In genomic region chrX:118724775-118725174, GRCh38 we compare ENCODE assay signal across 13 cellular contexts. TPM values are rescaled to one million over a fixed set of nuclear protein-coding genes. Genes with fewer than 3 reads are reported as not detected.
A peak's percentile ranks its signal among the peaks of the same experiment; 100 is the strongest.
DNase-seq lines count a peak whose midpoint lies in the region; ATAC-seq, FAIRE-seq and TF ChIP-seq lines count a peak whose summit lies in the region.
"Had no signal": no experiment of that assay in that cellular context is flagged by ENCODE, and none has a peak within 500 bp of the region (broad histone marks: within the 10 kb centered on the region; RNA-seq: fewer than 3 reads in every experiment).

No MANE protein-coding gene starts in this region.

- H3K36me3 Mint-ChIP-seq in astrocyte (ENCODE audit: low read depth, unreplicated experiment) = no peaks in the 10 kb centered on the region
- H3K36me3 Mint-ChIP-seq in activated naive CD4-positive, alpha-beta T cell treated with anti-CD3 and anti-CD28 coated beads, Interleukin-2, amount 50 U/mL, for 72 hours = no peaks in the 10 kb centered on the region
- H3K36me3 Mint-ChIP-seq: type B pancreatic cell had no signal

- FAIRE-seq in astrocyte (lab: Jason Lieb, UNC) = peak; percentile 99
- FAIRE-seq in HepG2 (lab: Jason Lieb, UNC) = peak; percentile 66
- FAIRE-seq: A204.1 had no signal

- intact Hi-C loops in left ventricle myocardium inferior (cut with micrococcal nuclease) = no loop called here
- intact Hi-C loops in right cardiac atrium (cut with DNase I) = no loop called here
- intact Hi-C loops in HepG2 (cut with micrococcal nuclease; ENCODE audit: unreplicated experiment) = loop anchor here (5.0 kb wide), 2 partner anchors 82 to 728 kb away; no protein-coding TSS in a partner anchor
- intact Hi-C loops in Right ventricle myocardium superior (cut with DNase I) = no loop called here

- no peak for TF ChIP-seq RAD21 in HepG2 (CRISPR knock-in tag; IDR thresholded peaks at IDR 0.05)

- in situ Hi-C loops in HepG2 (cut with HindIII; ENCODE audit: extremely low pct_ligation_motif_present, low pct_unique_long_range_greater_than_20kb) = no loop called here

- H3K27ac Mint-ChIP-seq in astrocyte (ENCODE audit: unreplicated experiment) = no peak overlapping the region
- H3K27ac Mint-ChIP-seq in activated naive CD4-positive, alpha-beta T cell treated with anti-CD3 and anti-CD28 coated beads, Interleukin-2, amount 50 U/mL, for 72 hours = no peak overlapping the region
- H3K27ac Mint-ChIP-seq: T-helper 17 cell had no signal

- H3K4me3 ChIP-seq in left ventricle myocardium inferior (no peak overlapping the region), right cardiac atrium (ENCODE audit: low read length) (no peak overlapping the region), astrocyte (ENCODE audit: insufficient read depth, low read depth, low read length) (no peak overlapping the region), HepG2 (replicated peaks in 1 of 3; ENCODE audit: insufficient read depth in 1 of 3, low read depth in 2 of 3, low read length in 3 of 3) (no peak overlapping the region)

- H3K79me2 ChIP-seq in astrocyte (ENCODE audit: insufficient read depth, low read length) (no peaks in the 10 kb centered on the region), HepG2 (ENCODE audit: insufficient read depth, low read length) (peaks cover 18% of the 10 kb centered on the region)

- H3K27me3 ChIP-seq in left ventricle myocardium inferior (ENCODE audit: low read depth) (no peaks in the 10 kb centered on the region), right cardiac atrium (ENCODE audit: control insufficient read depth, insufficient read depth) (no peaks in the 10 kb centered on the region), astrocyte (ENCODE audit: insufficient read depth, low read length) (no peaks in the 10 kb centered on the region), HepG2 (ENCODE audit: control insufficient read depth in 1 of 2, insufficient read depth in 2 of 2, low read length in 2 of 2) (no peaks in the 10 kb centered on the region)

- H3K4me1 ChIP-seq in left ventricle myocardium inferior (peaks cover 19% of the 10 kb centered on the region), right cardiac atrium (ENCODE audit: control insufficient read depth, insufficient read depth, low read length) (peaks cover 2% of the 10 kb centered on the region), astrocyte (ENCODE audit: insufficient read depth, low read length) (peaks cover 15% of the 10 kb centered on the region), HepG2 (ENCODE audit: insufficient read depth, low read length) (peaks cover 44% of the 10 kb centered on the region)

- H2AFZ ChIP-seq in astrocyte (ENCODE audit: low read depth, low read length) (no peak overlapping the region), HepG2 (ENCODE audit: low read length) (no peak overlapping the region)

- H3K36me3 ChIP-seq in left ventricle myocardium inferior (no peaks in the 10 kb centered on the region), astrocyte (ENCODE audit: insufficient read depth, low read length) (no peaks in the 10 kb centered on the region), HepG2 (replicated peaks in 1 of 2; ENCODE audit: control insufficient read depth in 1 of 2, insufficient read depth in 2 of 2, low read length in 2 of 2) (no peaks in the 10 kb centered on the region)

- 65% methylated on average over 7 of the region's 7 CpGs for WGBS in right cardiac atrium
- 17% methylated on average over 7 of the region's 7 CpGs for WGBS in HepG2 (ENCODE audit: low lambda C conversion rate)

- BruUV-seq in HepG2 (replicated peaks; lab: Mats Ljungman, UMichigan) = no TSS peak

- no peaks in the 10 kb centered on the region for H3K27me3 Mint-ChIP-seq in astrocyte (ENCODE audit: low read depth, unreplicated experiment)
- H3K27me3 Mint-ChIP-seq: type B pancreatic cell had no signal

- no peak for TF ChIP-seq EP300 in HepG2 (IDR thresholded peaks at IDR 0.05; ENCODE audit: low read depth in 2 of 2, low read length in 2 of 2)
- TF ChIP-seq EP300 in HepG2 (CRISPR knock-in tag; IDR thresholded peaks at IDR 0.05; ENCODE audit: borderline replicate concordance) = no peak

- DNase-seq in left ventricle myocardium inferior (no peak), right cardiac atrium (no peak), astrocyte (ENCODE audit: low read depth) (no peak), HepG2 (ENCODE audit: low spot score) (peak; percentile 16), SHP77 treated with DMSO at 0.1 percent for 48 hours (lab: John Stamatoyannopoulos, UW) (no peak), Right ventricle myocardium superior (no peak), ecto neural progenitor cell (ENCODE audit: low spot score) (no peak)
- no peak for DNase-seq in activated naive CD4-positive, alpha-beta T cell treated with anti-CD3 and anti-CD28 coated beads, Interleukin-2, amount 50 U/mL, for 72 hours (ENCODE audit: low spot score in 2 of 2)
- DNase-seq: NCI-H1092, posterior cingulate gyrus, T-helper 17 cell had no signal

- CTCF ChIA-PET in HepG2 (lab: Yijun Ruan, JAX; ENCODE audit: low intra/inter-chr PET ratio, low total read pairs) = no interaction called here

- peak overlapping the region; percentile 39 for H3K4me2 ChIP-seq in astrocyte (ENCODE audit: low read length)
- H3K4me2 ChIP-seq in HepG2 (ENCODE audit: low read depth, low read length) = peak overlapping the region; percentile 51

- peaks cover 9% of the 10 kb centered on the region for H3K4me1 Mint-ChIP-seq in astrocyte (ENCODE audit: low read depth, unreplicated experiment)
- H3K4me1 Mint-ChIP-seq: T-helper 17 cell had no signal

- H3K9me3 Mint-ChIP-seq in astrocyte (ENCODE audit: unreplicated experiment) = no peaks in the 10 kb centered on the region
- H3K9me3 Mint-ChIP-seq in activated naive CD4-positive, alpha-beta T cell treated with anti-CD3 and anti-CD28 coated beads, Interleukin-2, amount 50 U/mL, for 72 hours = no peaks in the 10 kb centered on the region
- H3K9me3 Mint-ChIP-seq: type B pancreatic cell had no signal

- POLR2A ChIA-PET in HepG2 (lab: Yijun Ruan, JAX) = no interaction called here

- H3K9ac ChIP-seq in astrocyte (ENCODE audit: low read length) = no peak overlapping the region
- peak overlapping the region; percentile 34; the same call in 1 of the 2 replicates for H3K9ac ChIP-seq in HepG2 (ENCODE audit: insufficient read depth, low read depth, low read length)

- H3K27ac ChIP-seq in left ventricle myocardium inferior (replicated peaks) = peak overlapping the region; percentile 8
- H3K27ac ChIP-seq in right cardiac atrium (ENCODE audit: low read length) = no peak overlapping the region
- no peak overlapping the region for H3K27ac ChIP-seq in astrocyte (ENCODE audit: low read depth, low read length)
- no peak overlapping the region for H3K27ac ChIP-seq in HepG2 (ENCODE audit: extremely low read length, insufficient read depth, low read length)

- no peak for TF ChIP-seq POLR2A in HepG2 (IDR thresholded peaks at IDR 0.05; ENCODE audit: insufficient read depth in 1 of 2, low read depth in 2 of 2, low read length in 2 of 2)

- no peak overlapping the region for H3K4me3 Mint-ChIP-seq in astrocyte (ENCODE audit: unreplicated experiment)
- H3K4me3 Mint-ChIP-seq: T-helper 17 cell, type B pancreatic cell had no signal

- no peak for TF ChIP-seq CTCF in left ventricle myocardium inferior (IDR thresholded peaks at IDR 0.05; ENCODE audit: borderline replicate concordance)
- TF ChIP-seq CTCF in astrocyte (IDR thresholded peaks at IDR 0.05; ENCODE audit: insufficient read depth, low read depth, low read length) = no peak
- TF ChIP-seq CTCF in HepG2 (CRISPR knock-in tag; IDR thresholded peaks at IDR 0.05) = no peak

- ATAC-seq in right cardiac atrium (no peak), HepG2 (no peak), Right ventricle myocardium superior (ENCODE audit: poor library complexity) (no peak)
- ATAC-seq in activated naive CD4-positive, alpha-beta T cell treated with anti-CD3 and anti-CD28 coated beads, Interleukin-2, amount 50 U/mL, for 72 hours = no peak
- ATAC-seq: T-helper 17 cell had no signal

- H4K20me1 ChIP-seq in astrocyte (ENCODE audit: insufficient read depth, low read length) = no peaks in the 10 kb centered on the region
- H4K20me1 ChIP-seq in HepG2 (ENCODE audit: insufficient read depth, low read length) = no peaks in the 10 kb centered on the region

- H3K9me3 ChIP-seq in left ventricle myocardium inferior (replicated peaks) = no peaks in the 10 kb centered on the region
- no peaks in the 10 kb centered on the region for H3K9me3 ChIP-seq in right cardiac atrium (ENCODE audit: control insufficient read depth, low read length)
- no peaks in the 10 kb centered on the region for H3K9me3 ChIP-seq in astrocyte (ENCODE audit: insufficient read depth, low read depth, low read length)
- H3K9me3 ChIP-seq in HepG2 (ENCODE audit: low read length) = no peaks in the 10 kb centered on the region

TF ChIP-seq in HepG2, 621 proteins besides CTCF, POLR2A, EP300 and RAD21 (continues in another document):
- TF ChIP-seq ZNF501 (CRISPR knock-in tag; IDR thresholded peaks at IDR 0.05) = no peak

RNA-seq across cellular contexts. Expression of gene IL13RA1, which starts 2.6 kb away (rescaled TPM):
- 14.8 TPM for total RNA-seq in left ventricle myocardium inferior
- 10 to 100 TPM; 21.8 to 30.9 (median 24.7) TPM for total RNA-seq in right cardiac atrium
- polyA plus RNA-seq in right cardiac atrium = 13.6 TPM
- total RNA-seq in astrocyte = 39.3 and 41.1 TPM in 2 replicates
- total RNA-seq in HepG2 (2016; rRNA removed; fragmentation: Illumina TruSeq; extraction: Trizol) = 31.3 and 56.6 TPM in 2 replicates
- 16.2 and 19.9 TPM in 2 replicates for total RNA-seq in HepG2 (2016; cell fraction: cytosol; rRNA removed; fragmentation: Illumina TruSeq; extraction: Trizol; ENCODE audit: low read depth)
- total RNA-seq in HepG2 (2016; cell fraction: insoluble cytoplasmic fraction; rRNA removed; fragmentation: Illumina TruSeq; extraction: Trizol) = 29.1 and 55.6 TPM in 2 replicates
- 29.6 and 33.1 TPM in 2 replicates for total RNA-seq in HepG2 (2016; cell fraction: membrane; rRNA removed; fragmentation: Illumina TruSeq; extraction: Trizol)
- 46.9 and 60.6 TPM in 2 replicates for total RNA-seq in HepG2 (2016; cell fraction: nucleus; rRNA removed; fragmentation: Illumina TruSeq; extraction: Trizol)
- polyA plus RNA-seq in HepG2 (2011; rRNA removed) = 51.4 and 73.5 TPM in 2 replicates
- 37.6 and 53.6 TPM in 2 replicates for polyA plus RNA-seq in HepG2 (2011; cell fraction: cytosol; rRNA removed)
- polyA plus RNA-seq in HepG2 (2011; cell fraction: nucleus; rRNA removed) = 14.4 and 16.3 TPM in 2 replicates
- polyA plus RNA-seq in HepG2 (2012) = 46.5 and 51.7 TPM in 2 replicates
- 12.8 and 13.5 TPM in 2 replicates for polyA plus RNA-seq in HepG2 (2016; cell fraction: cytosol; fragmentation: Illumina TruSeq; extraction: Trizol; ENCODE audit: low read depth)
- 28.0 and 29.4 TPM in 2 replicates for polyA plus RNA-seq in HepG2 (2016; cell fraction: insoluble cytoplasmic fraction; fragmentation: Illumina TruSeq; extraction: Trizol; ENCODE audit: low read depth)
- polyA plus RNA-seq in HepG2 (2016; cell fraction: membrane; fragmentation: Illumina TruSeq; extraction: Trizol; ENCODE audit: low read depth) = 22.0 and 23.4 TPM in 2 replicates
- polyA plus RNA-seq in HepG2 (2016; cell fraction: nucleus; fragmentation: Illumina TruSeq; extraction: Trizol; ENCODE audit: insufficient read depth, low read depth) = 59.8 and 60.8 TPM in 2 replicates
- 17.3 and 29.2 TPM in 2 replicates for polyA minus RNA-seq in HepG2 (2011; rRNA and poly(A)+ RNA removed; ENCODE audit: low replicate concordance)
- polyA minus RNA-seq in HepG2 (2011; cell fraction: cytosol; rRNA and poly(A)+ RNA removed) = 49.9 and 51.3 TPM in 2 replicates
- 44.3 and 46.5 TPM in 2 replicates for polyA minus RNA-seq in HepG2 (2011; cell fraction: nucleus; rRNA and poly(A)+ RNA removed)
- 1 to 10 TPM in 1 of 2 donors, under 1 TPM in 1; 0.32 to 1.8 TPM for total RNA-seq in activated naive CD4-positive, alpha-beta T cell treated with anti-CD3 and anti-CD28 coated beads, Interleukin-2, amount 50 U/mL, for 72 hours
- 16.8 TPM for total RNA-seq in Right ventricle myocardium superior
